ENCODE assay signal across 1 cellular context in genomic region chr2:227848586-227848985, GRCh38.
TF ChIP-seq lines count a peak whose summit lies in the region.

No MANE protein-coding gene starts in this region.

TF ChIP-seq in GM12878, 131 proteins besides CTCF, POLR2A, EP300 and RAD21 (continues in another document):
- TF ChIP-seq, protein P1, sequence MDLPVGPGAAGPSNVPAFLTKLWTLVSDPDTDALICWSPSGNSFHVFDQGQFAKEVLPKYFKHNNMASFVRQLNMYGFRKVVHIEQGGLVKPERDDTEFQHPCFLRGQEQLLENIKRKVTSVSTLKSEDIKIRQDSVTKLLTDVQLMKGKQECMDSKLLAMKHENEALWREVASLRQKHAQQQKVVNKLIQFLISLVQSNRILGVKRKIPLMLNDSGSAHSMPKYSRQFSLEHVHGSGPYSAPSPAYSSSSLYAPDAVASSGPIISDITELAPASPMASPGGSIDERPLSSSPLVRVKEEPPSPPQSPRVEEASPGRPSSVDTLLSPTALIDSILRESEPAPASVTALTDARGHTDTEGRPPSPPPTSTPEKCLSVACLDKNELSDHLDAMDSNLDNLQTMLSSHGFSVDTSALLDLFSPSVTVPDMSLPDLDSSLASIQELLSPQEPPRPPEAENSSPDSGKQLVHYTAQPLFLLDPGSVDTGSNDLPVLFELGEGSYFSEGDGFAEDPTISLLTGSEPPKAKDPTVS (IDR thresholded peaks at IDR 0.05; ENCODE audit: low read depth, low read length): no peak
- TF ChIP-seq GABPA (IDR thresholded peaks at IDR 0.05; ENCODE audit: low read depth) (peak; percentile 72), CHD4 (IDR thresholded peaks at IDR 0.05) (no peak), YBX1 (IDR thresholded peaks at IDR 0.05) (no peak), EZH2 (IDR thresholded peaks at IDR 0.05; ENCODE audit: borderline replicate concordance, control insufficient read depth, low read depth, low read length) (no peak), NFXL1 (IDR thresholded peaks at IDR 0.05; ENCODE audit: borderline replicate concordance) (no peak), MAX (IDR thresholded peaks at IDR 0.05; ENCODE audit: low read depth, low read length) (no peak), CHD2 (IDR thresholded peaks at IDR 0.05; ENCODE audit: borderline replicate concordance, low read depth, low read length) (no peak; the same call in 1 of the 2 replicates), IRF3 (IDR thresholded peaks at IDR 0.05) (no peak), BCL11A (IDR thresholded peaks at IDR 0.05; ENCODE audit: low read depth, low read length) (peak; percentile 73), POLR2AphosphoS5 (IDR thresholded peaks at IDR 0.05; ENCODE audit: low read length) (no peak), NBN (IDR thresholded peaks at IDR 0.05) (no peak), POU2F2 (IDR thresholded peaks at IDR 0.05; ENCODE audit: borderline replicate concordance, low read depth, low read length) (no peak), ASH2L (IDR thresholded peaks at IDR 0.05; ENCODE audit: borderline replicate concordance, low read depth) (no peak), ATF2 (IDR thresholded peaks at IDR 0.05; ENCODE audit: low read length) (peak; percentile 84), SRF (IDR thresholded peaks at IDR 0.05; ENCODE audit: low read depth in 2 of 2, low read length in 2 of 2) (no peak), ESRRA (IDR thresholded peaks at IDR 0.05; ENCODE audit: low read length) (no peak), CBX5 (IDR thresholded peaks at IDR 0.05; ENCODE audit: low read depth) (peak; percentile 51; the same call in 1 of the 2 replicates), E2F4 (IDR thresholded peaks at IDR 0.05; ENCODE audit: low read depth, low read length) (no peak), USF1 (IDR thresholded peaks at IDR 0.05; ENCODE audit: borderline replicate concordance, extremely low read length, insufficient read depth, low read depth, low read length) (no peak), NFYA (IDR thresholded peaks at IDR 0.05; ENCODE audit: borderline replicate concordance, low read depth, low read length) (no peak), SUZ12 (IDR thresholded peaks at IDR 0.05; ENCODE audit: unreplicated experiment) (no peak), TARDBP (IDR thresholded peaks at IDR 0.05; ENCODE audit: borderline replicate concordance) (no peak; the same call in 1 of the 2 replicates), IKZF1 (conservative IDR thresholded peaks at IDR 0.05) (peak; percentile 88), ZNF384 (IDR thresholded peaks at IDR 0.05; ENCODE audit: borderline replicate concordance, low read depth, low read length) (no peak), ZSCAN29 (IDR thresholded peaks at IDR 0.05) (no peak), SPI1 (IDR thresholded peaks at IDR 0.05; ENCODE audit: borderline replicate concordance, insufficient read depth, low read depth, low read length) (peak; percentile 65; the same call in 1 of the 2 replicates), PKNOX1 (IDR thresholded peaks at IDR 0.05) (no peak), ZNF207 (IDR thresholded peaks at IDR 0.05; ENCODE audit: borderline replicate concordance) (no peak), MTA3 (IDR thresholded peaks at IDR 0.05; ENCODE audit: borderline replicate concordance, low read length) (peak; percentile 59; the same call in 1 of the 2 replicates), MEF2A (IDR thresholded peaks at IDR 0.05; ENCODE audit: insufficient read depth, low read depth, low read length) (0 out of 2 replicates have a peak, but pooled peaks have one; percentile 59), NFIC (IDR thresholded peaks at IDR 0.05; ENCODE audit: low read depth, low read length) (peak; percentile 90), DPF2 (IDR thresholded peaks at IDR 0.05) (no peak; the same call in 1 of the 2 replicates), HDAC2 (IDR thresholded peaks at IDR 0.05) (no peak), TCF7 (IDR thresholded peaks at IDR 0.05; ENCODE audit: borderline replicate concordance) (no peak), TCF12 (IDR thresholded peaks at IDR 0.05; ENCODE audit: low read depth, low read length) (no peak), SMAD5 (IDR thresholded peaks at IDR 0.05; ENCODE audit: low read depth) (no peak), MEF2B (IDR thresholded peaks at IDR 0.05; ENCODE audit: partially characterized antibody, poor library complexity, severe bottlenecking) (no peak), NR2C2 (IDR thresholded peaks at IDR 0.05; ENCODE audit: borderline replicate concordance, control insufficient read depth, insufficient read length, low read depth) (no peak), ZBTB33 (IDR thresholded peaks at IDR 0.05) (no peak)
- TF ChIP-seq, protein P2, sequence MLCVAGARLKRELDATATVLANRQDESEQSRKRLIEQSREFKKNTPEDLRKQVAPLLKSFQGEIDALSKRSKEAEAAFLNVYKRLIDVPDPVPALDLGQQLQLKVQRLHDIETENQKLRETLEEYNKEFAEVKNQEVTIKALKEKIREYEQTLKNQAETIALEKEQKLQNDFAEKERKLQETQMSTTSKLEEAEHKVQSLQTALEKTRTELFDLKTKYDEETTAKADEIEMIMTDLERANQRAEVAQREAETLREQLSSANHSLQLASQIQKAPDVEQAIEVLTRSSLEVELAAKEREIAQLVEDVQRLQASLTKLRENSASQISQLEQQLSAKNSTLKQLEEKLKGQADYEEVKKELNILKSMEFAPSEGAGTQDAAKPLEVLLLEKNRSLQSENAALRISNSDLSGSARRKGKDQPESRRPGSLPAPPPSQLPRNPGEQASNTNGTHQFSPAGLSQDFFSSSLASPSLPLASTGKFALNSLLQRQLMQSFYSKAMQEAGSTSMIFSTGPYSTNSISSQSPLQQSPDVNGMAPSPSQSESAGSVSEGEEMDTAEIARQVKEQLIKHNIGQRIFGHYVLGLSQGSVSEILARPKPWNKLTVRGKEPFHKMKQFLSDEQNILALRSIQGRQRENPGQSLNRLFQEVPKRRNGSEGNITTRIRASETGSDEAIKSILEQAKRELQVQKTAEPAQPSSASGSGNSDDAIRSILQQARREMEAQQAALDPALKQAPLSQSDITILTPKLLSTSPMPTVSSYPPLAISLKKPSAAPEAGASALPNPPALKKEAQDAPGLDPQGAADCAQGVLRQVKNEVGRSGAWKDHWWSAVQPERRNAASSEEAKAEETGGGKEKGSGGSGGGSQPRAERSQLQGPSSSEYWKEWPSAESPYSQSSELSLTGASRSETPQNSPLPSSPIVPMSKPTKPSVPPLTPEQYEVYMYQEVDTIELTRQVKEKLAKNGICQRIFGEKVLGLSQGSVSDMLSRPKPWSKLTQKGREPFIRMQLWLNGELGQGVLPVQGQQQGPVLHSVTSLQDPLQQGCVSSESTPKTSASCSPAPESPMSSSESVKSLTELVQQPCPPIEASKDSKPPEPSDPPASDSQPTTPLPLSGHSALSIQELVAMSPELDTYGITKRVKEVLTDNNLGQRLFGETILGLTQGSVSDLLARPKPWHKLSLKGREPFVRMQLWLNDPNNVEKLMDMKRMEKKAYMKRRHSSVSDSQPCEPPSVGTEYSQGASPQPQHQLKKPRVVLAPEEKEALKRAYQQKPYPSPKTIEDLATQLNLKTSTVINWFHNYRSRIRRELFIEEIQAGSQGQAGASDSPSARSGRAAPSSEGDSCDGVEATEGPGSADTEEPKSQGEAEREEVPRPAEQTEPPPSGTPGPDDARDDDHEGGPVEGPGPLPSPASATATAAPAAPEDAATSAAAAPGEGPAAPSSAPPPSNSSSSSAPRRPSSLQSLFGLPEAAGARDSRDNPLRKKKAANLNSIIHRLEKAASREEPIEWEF (IDR thresholded peaks at IDR 0.05; ENCODE audit: insufficient replicate concordance, low read depth, low read length): no peak
- TF ChIP-seq, protein P3, sequence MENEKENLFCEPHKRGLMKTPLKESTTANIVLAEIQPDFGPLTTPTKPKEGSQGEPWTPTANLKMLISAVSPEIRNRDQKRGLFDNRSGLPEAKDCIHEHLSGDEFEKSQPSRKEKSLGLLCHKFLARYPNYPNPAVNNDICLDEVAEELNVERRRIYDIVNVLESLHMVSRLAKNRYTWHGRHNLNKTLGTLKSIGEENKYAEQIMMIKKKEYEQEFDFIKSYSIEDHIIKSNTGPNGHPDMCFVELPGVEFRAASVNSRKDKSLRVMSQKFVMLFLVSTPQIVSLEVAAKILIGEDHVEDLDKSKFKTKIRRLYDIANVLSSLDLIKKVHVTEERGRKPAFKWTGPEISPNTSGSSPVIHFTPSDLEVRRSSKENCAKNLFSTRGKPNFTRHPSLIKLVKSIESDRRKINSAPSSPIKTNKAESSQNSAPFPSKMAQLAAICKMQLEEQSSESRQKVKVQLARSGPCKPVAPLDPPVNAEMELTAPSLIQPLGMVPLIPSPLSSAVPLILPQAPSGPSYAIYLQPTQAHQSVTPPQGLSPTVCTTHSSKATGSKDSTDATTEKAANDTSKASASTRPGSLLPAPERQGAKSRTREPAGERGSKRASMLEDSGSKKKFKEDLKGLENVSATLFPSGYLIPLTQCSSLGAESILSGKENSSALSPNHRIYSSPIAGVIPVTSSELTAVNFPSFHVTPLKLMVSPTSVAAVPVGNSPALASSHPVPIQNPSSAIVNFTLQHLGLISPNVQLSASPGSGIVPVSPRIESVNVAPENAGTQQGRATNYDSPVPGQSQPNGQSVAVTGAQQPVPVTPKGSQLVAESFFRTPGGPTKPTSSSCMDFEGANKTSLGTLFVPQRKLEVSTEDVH (IDR thresholded peaks at IDR 0.05; ENCODE audit: low read depth, partially characterized antibody): no peak
- TF ChIP-seq, protein P4, sequence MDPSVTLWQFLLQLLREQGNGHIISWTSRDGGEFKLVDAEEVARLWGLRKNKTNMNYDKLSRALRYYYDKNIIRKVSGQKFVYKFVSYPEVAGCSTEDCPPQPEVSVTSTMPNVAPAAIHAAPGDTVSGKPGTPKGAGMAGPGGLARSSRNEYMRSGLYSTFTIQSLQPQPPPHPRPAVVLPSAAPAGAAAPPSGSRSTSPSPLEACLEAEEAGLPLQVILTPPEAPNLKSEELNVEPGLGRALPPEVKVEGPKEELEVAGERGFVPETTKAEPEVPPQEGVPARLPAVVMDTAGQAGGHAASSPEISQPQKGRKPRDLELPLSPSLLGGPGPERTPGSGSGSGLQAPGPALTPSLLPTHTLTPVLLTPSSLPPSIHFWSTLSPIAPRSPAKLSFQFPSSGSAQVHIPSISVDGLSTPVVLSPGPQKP (IDR thresholded peaks at IDR 0.05; ENCODE audit: low read depth, low read length): no peak
